In genomic region chr6:146277142-146277541, GRCh38 we compare ENCODE assay signal across 1 cellular context.
TF ChIP-seq lines count a peak whose summit lies in the region.

No MANE protein-coding gene starts in this region.

TF ChIP-seq in HepG2, 621 proteins besides CTCF, POLR2A, EP300 and RAD21:
- TF ChIP-seq PAX8 (CRISPR knock-in tag; IDR thresholded peaks at IDR 0.05; ENCODE audit: borderline replicate concordance) (no peak), ZNF652 (CRISPR knock-in tag; IDR thresholded peaks at IDR 0.05; ENCODE audit: borderline replicate concordance, low read depth) (peak; percentile 35; the same call in 1 of the 2 replicates)
